17 cellular contexts compared by ENCODE assay signal in the genomic region with DNA sequence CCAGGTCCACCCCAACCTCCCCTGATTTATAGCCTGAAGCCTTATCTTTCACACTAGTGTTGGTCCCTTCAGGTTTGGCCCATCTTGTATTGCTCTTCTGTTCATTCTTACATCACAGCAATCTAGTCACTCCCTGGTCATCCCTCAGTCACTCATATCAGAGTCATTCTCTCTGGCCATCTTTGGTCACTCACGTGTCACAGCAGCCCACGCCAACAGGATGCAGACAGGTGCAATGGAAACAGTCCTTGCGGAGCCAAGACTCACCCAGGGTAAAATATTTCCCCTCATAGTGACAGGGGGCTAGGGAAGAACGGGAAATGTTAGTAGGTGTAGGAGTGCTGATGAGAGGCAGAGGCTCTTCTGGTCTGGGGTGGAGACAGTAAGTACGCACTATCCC. TPM values are rescaled to one million over a fixed set of nuclear protein-coding genes. Genes with fewer than 3 reads are reported as not detected.
DNase-seq lines count a peak whose midpoint lies in the region; ATAC-seq and TF ChIP-seq lines count a peak whose summit lies in the region.
"Had no signal": no experiment of that assay in that cellular context is flagged by ENCODE, and none has a peak within 500 bp of the region (broad histone marks: within the 10 kb centered on the region; RNA-seq: fewer than 3 reads in every experiment).

No MANE protein-coding gene starts in this region.

- no peak for DNase-seq in activated naive CD4-positive, alpha-beta T cell treated with anti-CD3 and anti-CD28 coated beads for 36 hours
- DNase-seq in dermis microvascular lymphatic vessel endothelial cell (ENCODE audit: low read depth in 2 of 2) (peak; percentile 47 to 82), neural crest cell (ENCODE audit: low read depth, low spot score) (no peak)
- DNase-seq in natural killer cell treated with Interleukin-12 subunit alpha and Interleukin-12 subunit beta and Interleukin-15 and Interleukin-18, amount 100 ng/mL, for 72 hours (ENCODE audit: low spot score) = no peak
- DNase-seq: 8988T; AML-193; CD4-positive, CD25-positive, alpha-beta regulatory T cell; DMS79 treated with DMSO at 0.1 percent for 48 hours; EL; HCEC 1CT; HFFc6 had no signal

- no peak overlapping the region for H3K4me3 Mint-ChIP-seq in activated naive CD4-positive, alpha-beta T cell treated with anti-CD3 and anti-CD28 coated beads, Interleukin-2, amount 50 U/mL, for 24 hours
- H3K4me3 Mint-ChIP-seq in activated naive CD4-positive, alpha-beta T cell treated with anti-CD3 and anti-CD28 coated beads for 36 hours = no peak overlapping the region
- H3K4me3 Mint-ChIP-seq in neural crest cell = peak overlapping the region; percentile 69
- H3K4me3 Mint-ChIP-seq in natural killer cell treated with Interleukin-12 subunit alpha and Interleukin-12 subunit beta and Interleukin-15 and Interleukin-18, amount 100 ng/mL, for 72 hours = no peak overlapping the region
- H3K4me3 Mint-ChIP-seq: HFFc6 had no signal

- peak overlapping the region; percentile 70 for H3K27ac Mint-ChIP-seq in activated naive CD4-positive, alpha-beta T cell treated with anti-CD3 and anti-CD28 coated beads, Interleukin-2, amount 50 U/mL, for 24 hours
- no peak overlapping the region for H3K27ac Mint-ChIP-seq in activated naive CD4-positive, alpha-beta T cell treated with anti-CD3 and anti-CD28 coated beads for 36 hours
- no peak overlapping the region for H3K27ac Mint-ChIP-seq in neural crest cell (ENCODE audit: unreplicated experiment)
- H3K27ac Mint-ChIP-seq in natural killer cell treated with Interleukin-12 subunit alpha and Interleukin-12 subunit beta and Interleukin-15 and Interleukin-18, amount 100 ng/mL, for 72 hours = no peak overlapping the region
- H3K27ac Mint-ChIP-seq: HFFc6 had no signal

- no peak for TF ChIP-seq CTCF in neural crest cell (conservative IDR thresholded peaks at IDR 0.05)

- no peaks in the 10 kb centered on the region for H3K9me3 Mint-ChIP-seq in activated naive CD4-positive, alpha-beta T cell treated with anti-CD3 and anti-CD28 coated beads, Interleukin-2, amount 50 U/mL, for 24 hours
- no peaks in the 10 kb centered on the region for H3K9me3 Mint-ChIP-seq in activated naive CD4-positive, alpha-beta T cell treated with anti-CD3 and anti-CD28 coated beads for 36 hours
- no peaks in the 10 kb centered on the region for H3K9me3 Mint-ChIP-seq in neural crest cell
- H3K9me3 Mint-ChIP-seq in natural killer cell treated with Interleukin-12 subunit alpha and Interleukin-12 subunit beta and Interleukin-15 and Interleukin-18, amount 100 ng/mL, for 72 hours = no peaks in the 10 kb centered on the region
- H3K9me3 Mint-ChIP-seq: CD4-positive, CD25-positive, alpha-beta regulatory T cell; HFFc6; IgD-negative memory B cell had no signal

- no peaks in the 10 kb centered on the region for H3K27me3 Mint-ChIP-seq in activated naive CD4-positive, alpha-beta T cell treated with anti-CD3 and anti-CD28 coated beads, Interleukin-2, amount 50 U/mL, for 24 hours
- H3K27me3 Mint-ChIP-seq in activated naive CD4-positive, alpha-beta T cell treated with anti-CD3 and anti-CD28 coated beads for 36 hours (ENCODE audit: low read depth) = no peaks in the 10 kb centered on the region
- H3K27me3 Mint-ChIP-seq in neural crest cell (ENCODE audit: low read depth) = no peaks in the 10 kb centered on the region
- H3K27me3 Mint-ChIP-seq in natural killer cell treated with Interleukin-12 subunit alpha and Interleukin-12 subunit beta and Interleukin-15 and Interleukin-18, amount 100 ng/mL, for 72 hours = no peaks in the 10 kb centered on the region
- H3K27me3 Mint-ChIP-seq: CD4-positive, CD25-positive, alpha-beta regulatory T cell; IgD-negative memory B cell had no signal

- ATAC-seq in GM18907 (IDR thresholded peaks at IDR 0.05; ENCODE audit: unreplicated experiment) (no peak), GM19467 (IDR thresholded peaks at IDR 0.05; ENCODE audit: unreplicated experiment) (no peak)
- ATAC-seq in natural killer cell treated with Interleukin-12 subunit alpha and Interleukin-12 subunit beta and Interleukin-15 and Interleukin-18, amount 100 ng/mL, for 72 hours = no peak

- CTCF ChIA-PET in activated naive CD4-positive, alpha-beta T cell treated with anti-CD3 and anti-CD28 coated beads for 36 hours (lab: Charles Lee) = interaction anchor here (0.6 to 3.8 kb wide), 4 partner anchors 18 to 136 kb away, joined by 3 to 32 read pairs (median 10); no protein-coding TSS in a partner anchor

- peaks cover 10% of the 10 kb centered on the region for H3K36me3 Mint-ChIP-seq in activated naive CD4-positive, alpha-beta T cell treated with anti-CD3 and anti-CD28 coated beads, Interleukin-2, amount 50 U/mL, for 24 hours
- peaks cover 8% of the 10 kb centered on the region for H3K36me3 Mint-ChIP-seq in activated naive CD4-positive, alpha-beta T cell treated with anti-CD3 and anti-CD28 coated beads for 36 hours (ENCODE audit: low read depth)
- H3K36me3 Mint-ChIP-seq in neural crest cell (ENCODE audit: low read depth) = peaks cover 7% of the 10 kb centered on the region
- H3K36me3 Mint-ChIP-seq in natural killer cell treated with Interleukin-12 subunit alpha and Interleukin-12 subunit beta and Interleukin-15 and Interleukin-18, amount 100 ng/mL, for 72 hours = peaks cover 7% of the 10 kb centered on the region
- H3K36me3 Mint-ChIP-seq: IgD-negative memory B cell had no signal

- intact Hi-C loops in activated naive CD4-positive, alpha-beta T cell treated with anti-CD3 and anti-CD28 coated beads for 36 hours (cut with micrococcal nuclease) = no loop called here

- H3K4me1 Mint-ChIP-seq in activated naive CD4-positive, alpha-beta T cell treated with anti-CD3 and anti-CD28 coated beads, Interleukin-2, amount 50 U/mL, for 24 hours = peaks cover 26% of the 10 kb centered on the region
- peaks cover 23% of the 10 kb centered on the region for H3K4me1 Mint-ChIP-seq in activated naive CD4-positive, alpha-beta T cell treated with anti-CD3 and anti-CD28 coated beads for 36 hours (ENCODE audit: low read depth)
- H3K4me1 Mint-ChIP-seq in neural crest cell = peaks cover 24% of the 10 kb centered on the region
- H3K4me1 Mint-ChIP-seq in natural killer cell treated with Interleukin-12 subunit alpha and Interleukin-12 subunit beta and Interleukin-15 and Interleukin-18, amount 100 ng/mL, for 72 hours (ENCODE audit: low read depth in 2 of 2) = peaks cover 23 to 35% of the 10 kb centered on the region in 2 donors

RNA-seq across cellular contexts. Expression of a gene that starts 0.6 kb away (rescaled TPM):
- total RNA-seq in activated naive CD4-positive, alpha-beta T cell treated with anti-CD3 and anti-CD28 coated beads for 36 hours = under 1 TPM in 1 of 2 experiments, not detected in 1; 0.45 TPM
- total RNA-seq in dermis microvascular lymphatic vessel endothelial cell (142 and 187 TPM in 2 replicates), neural crest cell (not detected in 2 replicates)
- total RNA-seq in natural killer cell treated with Interleukin-12 subunit alpha and Interleukin-12 subunit beta and Interleukin-15 and Interleukin-18, amount 100 ng/mL, for 72 hours = not detected
- total RNA-seq: CD4-positive, CD25-positive, alpha-beta regulatory T cell; H4; HFFc6; HT1080 had no signal

RNA-seq across cellular contexts. Expression of a gene that starts 4.4 kb away (rescaled TPM):
- total RNA-seq in activated naive CD4-positive, alpha-beta T cell treated with anti-CD3 and anti-CD28 coated beads for 36 hours = 10 to 100 TPM; 12.0 to 13.3 TPM
- total RNA-seq in dermis microvascular lymphatic vessel endothelial cell (9.0 and 11.3 TPM in 2 replicates), neural crest cell (34.7 and 34.9 TPM in 2 replicates)
- 10 to 100 TPM; 17.9 to 19.6 TPM for total RNA-seq in natural killer cell treated with Interleukin-12 subunit alpha and Interleukin-12 subunit beta and Interleukin-15 and Interleukin-18, amount 100 ng/mL, for 72 hours

RNA-seq across cellular contexts. Expression of a gene that starts 4.4 kb away (rescaled TPM):
- total RNA-seq in activated naive CD4-positive, alpha-beta T cell treated with anti-CD3 and anti-CD28 coated beads for 36 hours = 10 to 100 TPM; 20.3 to 22.7 TPM
- total RNA-seq in dermis microvascular lymphatic vessel endothelial cell (66.6 and 78.1 TPM in 2 replicates), neural crest cell (84.9 and 95.9 TPM in 2 replicates)
- 10 to 100 TPM; 68.4 to 81.4 TPM for total RNA-seq in natural killer cell treated with Interleukin-12 subunit alpha and Interleukin-12 subunit beta and Interleukin-15 and Interleukin-18, amount 100 ng/mL, for 72 hours

RNA-seq across cellular contexts. Expression of a gene that starts 21.0 kb away (rescaled TPM):
- 10 to 100 TPM; 13.7 to 13.8 TPM for total RNA-seq in activated naive CD4-positive, alpha-beta T cell treated with anti-CD3 and anti-CD28 coated beads for 36 hours
- 35.5 and 39.9 TPM in 2 replicates for total RNA-seq in dermis microvascular lymphatic vessel endothelial cell
- total RNA-seq in neural crest cell = 35.3 and 35.9 TPM in 2 replicates
- total RNA-seq in natural killer cell treated with Interleukin-12 subunit alpha and Interleukin-12 subunit beta and Interleukin-15 and Interleukin-18, amount 100 ng/mL, for 72 hours = 10 to 100 TPM; 29.4 to 35.7 TPM

RNA-seq across cellular contexts. Expression of a gene that starts 21.5 kb away (rescaled TPM):
- total RNA-seq in activated naive CD4-positive, alpha-beta T cell treated with anti-CD3 and anti-CD28 coated beads for 36 hours = 100 to 1,000 TPM; 190 TPM
- 230 and 315 TPM in 2 replicates for total RNA-seq in dermis microvascular lymphatic vessel endothelial cell
- total RNA-seq in neural crest cell = 123 and 141 TPM in 2 replicates
- total RNA-seq in natural killer cell treated with Interleukin-12 subunit alpha and Interleukin-12 subunit beta and Interleukin-15 and Interleukin-18, amount 100 ng/mL, for 72 hours = 100 to 1,000 TPM; 490 to 539 TPM

Comparison
In these comparisons a context has a peak if more than half of its experiments do, and no peak if none do; other contexts are left out.
1. DNase-seq: peak in dermis microvascular lymphatic vessel endothelial cell (2 of 2); none in activated naive CD4-positive, alpha-beta T cell treated with anti-CD3 and anti-CD28 coated beads for 36 hours (single experiment), neural crest cell (single experiment) and natural killer cell treated with Interleukin-12 subunit alpha and Interleukin-12 subunit beta and Interleukin-15 and Interleukin-18, amount 100 ng/mL, for 72 hours (single experiment).
2. RNA of a gene that starts 0.6 kb away (total RNA-seq): 142 to 187 TPM in dermis microvascular lymphatic vessel endothelial cell; 0.45 TPM in activated naive CD4-positive, alpha-beta T cell treated with anti-CD3 and anti-CD28 coated beads for 36 hours, not detected in natural killer cell treated with Interleukin-12 subunit alpha and Interleukin-12 subunit beta and Interleukin-15 and Interleukin-18, amount 100 ng/mL, for 72 hours and not detected in neural crest cell; every median in the first group is over 10 times any median in the second.